26 cellular contexts compared by ENCODE assay signal in the genomic region with DNA sequence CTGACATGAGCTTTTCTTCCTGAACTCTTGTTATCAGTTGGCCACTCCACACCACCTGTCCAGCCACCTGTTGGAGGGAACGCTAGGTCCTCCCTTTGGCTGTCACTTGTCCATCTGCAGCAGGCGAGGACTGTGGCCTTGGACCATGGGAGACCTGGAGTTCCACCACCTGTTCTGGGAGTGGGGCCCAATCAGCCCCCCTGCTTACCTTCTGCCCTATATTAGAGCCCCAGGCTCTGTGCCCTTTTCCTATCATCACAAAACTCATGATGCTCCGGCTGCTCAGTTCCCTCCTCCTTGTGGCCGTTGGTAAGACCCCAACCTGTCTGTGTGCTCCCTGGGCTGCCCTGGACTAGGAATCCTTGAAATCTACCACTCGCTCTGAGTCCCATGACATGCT. TPM values are rescaled to one million over a fixed set of nuclear protein-coding genes. Genes with fewer than 3 reads are reported as not detected.
DNase-seq lines count a peak whose midpoint lies in the region; ATAC-seq and TF ChIP-seq lines count a peak whose summit lies in the region.
"Had no signal": no experiment of that assay in that cellular context is flagged by ENCODE, and none has a peak within 500 bp of the region (broad histone marks: within the 10 kb centered on the region; RNA-seq: fewer than 3 reads in every experiment).

A gene with protein sequence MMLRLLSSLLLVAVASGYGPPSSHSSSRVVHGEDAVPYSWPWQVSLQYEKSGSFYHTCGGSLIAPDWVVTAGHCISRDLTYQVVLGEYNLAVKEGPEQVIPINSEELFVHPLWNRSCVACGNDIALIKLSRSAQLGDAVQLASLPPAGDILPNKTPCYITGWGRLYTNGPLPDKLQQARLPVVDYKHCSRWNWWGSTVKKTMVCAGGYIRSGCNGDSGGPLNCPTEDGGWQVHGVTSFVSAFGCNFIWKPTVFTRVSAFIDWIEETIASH (plus strand): TSS at position 249 of the 400 bp plus-strand sequence. CDS start 18 bp downstream, at position 267.

- no peaks in the 10 kb centered on the region for H3K4me1 Mint-ChIP-seq in activated T-cell treated with anti-CD3 and anti-CD28 coated beads, Interleukin-2, amount 50 U/mL, for 72 hours (ENCODE audit: low read depth)
- H3K4me1 Mint-ChIP-seq in activated T-cell treated with anti-CD3 and anti-CD28 coated beads, Interleukin-2, amount 50 U/mL, for 4 hours (ENCODE audit: low read depth), result no peaks in the 10 kb centered on the region
- H3K4me1 Mint-ChIP-seq in T-cell (no peaks in the 10 kb centered on the region), endodermal cell (peaks cover 20% of the 10 kb centered on the region)
- H3K4me1 Mint-ChIP-seq: CD8-positive, alpha-beta memory T cell had no signal

- WGBS in endodermal cell (ENCODE audit: insufficient coverage in 1 of 2, insufficient read length in 1 of 2), 2 experiments, result 94 to 100% methylated on average over 1 to 5 of the region's 5 CpGs
- 48 to 88% (median 72%) methylated on average over 5 of the region's 5 CpGs for WGBS in stomach, 5 donors

- no peaks in the 10 kb centered on the region for H3K36me3 Mint-ChIP-seq in activated T-cell treated with anti-CD3 and anti-CD28 coated beads, Interleukin-2, amount 50 U/mL, for 72 hours (ENCODE audit: insufficient read depth in 2 of 2)
- H3K36me3 Mint-ChIP-seq in activated T-cell treated with anti-CD3 and anti-CD28 coated beads, Interleukin-2, amount 50 U/mL, for 4 hours (ENCODE audit: insufficient read depth), result no peaks in the 10 kb centered on the region
- H3K36me3 Mint-ChIP-seq in T-cell (no peaks in the 10 kb centered on the region), endodermal cell (ENCODE audit: low read depth) (no peaks in the 10 kb centered on the region)
- H3K36me3 Mint-ChIP-seq: CD8-positive, alpha-beta memory T cell had no signal

- H3K27me3 ChIP-seq in endodermal cell (ENCODE audit: control insufficient read depth, insufficient read depth, low read length, poor library complexity, severe bottlenecking), result no peaks in the 10 kb centered on the region
- H3K27me3 ChIP-seq in stomach, result no peaks in the 10 kb centered on the region

- TF ChIP-seq CTCF in endodermal cell (conservative IDR thresholded peaks at IDR 0.05), result no peak
- no peak for TF ChIP-seq CTCF in stomach (IDR thresholded peaks at IDR 0.05)

- H3K4me1 ChIP-seq in endodermal cell (ENCODE audit: control insufficient read depth, insufficient read depth, low read length) (peaks cover 2% of the 10 kb centered on the region), stomach (peaks cover 0 to 12% (median 0%) of the 10 kb centered on the region in 4 donors)

- ATAC-seq in activated T-cell treated with anti-CD3 and anti-CD28 coated beads, Interleukin-2, amount 50 U/mL, for 72 hours (replicated peaks in 1 of 2), result no peak
- ATAC-seq in activated T-cell treated with anti-CD3 and anti-CD28 coated beads, Interleukin-2, amount 50 U/mL, for 4 hours, result no peak
- ATAC-seq in T-cell (replicated peaks in 1 of 4) (no peak), HG02852 (IDR thresholded peaks at IDR 0.05; ENCODE audit: unreplicated experiment) (no peak)

- no peak within 1 kb of the TSS for H3K9ac ChIP-seq in endodermal cell (ENCODE audit: extremely low read depth, low read length, poor library complexity, severe bottlenecking)

- no peaks in the 10 kb centered on the region for H3K27me3 Mint-ChIP-seq in activated T-cell treated with anti-CD3 and anti-CD28 coated beads, Interleukin-2, amount 50 U/mL, for 72 hours (ENCODE audit: low read depth)
- no peaks in the 10 kb centered on the region for H3K27me3 Mint-ChIP-seq in activated T-cell treated with anti-CD3 and anti-CD28 coated beads, Interleukin-2, amount 50 U/mL, for 4 hours (ENCODE audit: low read depth)
- H3K27me3 Mint-ChIP-seq in T-cell (no peaks in the 10 kb centered on the region), endodermal cell (ENCODE audit: insufficient read depth) (no peaks in the 10 kb centered on the region)

- TF ChIP-seq EP300 in stomach (IDR thresholded peaks at IDR 0.05), result no peak

- intact Hi-C loops in stomach (cut with DNase I; ENCODE audit: low total_unique reads), result no loop called here

- H3K9me3 Mint-ChIP-seq in activated T-cell treated with anti-CD3 and anti-CD28 coated beads, Interleukin-2, amount 50 U/mL, for 72 hours, result no peaks in the 10 kb centered on the region
- no peaks in the 10 kb centered on the region for H3K9me3 Mint-ChIP-seq in activated T-cell treated with anti-CD3 and anti-CD28 coated beads, Interleukin-2, amount 50 U/mL, for 4 hours
- H3K9me3 Mint-ChIP-seq in T-cell (no peaks in the 10 kb centered on the region), endodermal cell (no peaks in the 10 kb centered on the region)
- H3K9me3 Mint-ChIP-seq: CD8-positive, alpha-beta memory T cell had no signal

- H3K9me3 ChIP-seq in endodermal cell (ENCODE audit: control insufficient read depth, low read length), result no peaks in the 10 kb centered on the region
- no peaks in the 10 kb centered on the region for H3K9me3 ChIP-seq in stomach

- no peak for DNase-seq in activated T-cell treated with anti-CD3 and anti-CD28 coated beads, Interleukin-2, amount 50 U/mL, for 72 hours
- no peak for DNase-seq in activated T-cell treated with anti-CD3 and anti-CD28 coated beads, Interleukin-2, amount 50 U/mL, for 4 hours
- DNase-seq in T-cell (no peak), endodermal cell (no peak), stomach (no peak), C1 segment of cervical spinal cord (lab: John Stamatoyannopoulos, UW) (no peak), superior temporal gyrus (ENCODE audit: extremely low spot score) (no peak)
- DNase-seq: 8988T; AML-193; CD8-positive, alpha-beta memory T cell; DMS79; H7; KG1; NCI-H1092 treated with DMSO at 0.1 percent for 48 hours; NCI-H1436 treated with DMSO at 0.1 percent for 48 hours; NCI-H1930; NCI-H510A treated with DMSO at 0.1 percent for 48 hours; NCI-H748 treated with DMSO at 0.1 percent for 48 hours; PC-9; RPMI8226; SHP77 had no signal

- H3K4me3 Mint-ChIP-seq in activated T-cell treated with anti-CD3 and anti-CD28 coated beads, Interleukin-2, amount 50 U/mL, for 72 hours, result no peak within 1 kb of the TSS
- no peak within 1 kb of the TSS for H3K4me3 Mint-ChIP-seq in activated T-cell treated with anti-CD3 and anti-CD28 coated beads, Interleukin-2, amount 50 U/mL, for 4 hours
- H3K4me3 Mint-ChIP-seq in T-cell (no peak within 1 kb of the TSS), endodermal cell (no peak within 1 kb of the TSS)
- H3K4me3 Mint-ChIP-seq: CD8-positive, alpha-beta memory T cell had no signal

- TF ChIP-seq POLR2A in stomach (IDR thresholded peaks at IDR 0.05), result no peak

- H3K4me3 ChIP-seq in endodermal cell (ENCODE audit: low read length) (no peak within 1 kb of the TSS), stomach (no peak within 1 kb of the TSS)
- H3K4me3 ChIP-seq: PC-9, SK-N-MC had no signal

- POLR2A ChIA-PET in T-cell (lab: Charles Lee), result no interaction called here

- H3K36me3 ChIP-seq in endodermal cell (ENCODE audit: control insufficient read depth, insufficient read depth, low read length) (no peaks in the 10 kb centered on the region), stomach (no peaks in the 10 kb centered on the region)

- H3K27ac ChIP-seq in endodermal cell (ENCODE audit: low read depth, low read length) (no peak within 1 kb of the TSS), stomach (peak within 1 kb of the TSS; percentile 20 to 56 (median 50))
- H3K27ac ChIP-seq: C4-2B, HL-60, PC-9, SK-N-MC had no signal

- H3K27ac Mint-ChIP-seq in activated T-cell treated with anti-CD3 and anti-CD28 coated beads, Interleukin-2, amount 50 U/mL, for 72 hours, result peak within 1 kb of the TSS; percentile 35
- H3K27ac Mint-ChIP-seq in T-cell, result no peak within 1 kb of the TSS
- H3K27ac Mint-ChIP-seq in endodermal cell, result peak within 1 kb of the TSS; percentile 52

- CTCF ChIA-PET in T-cell (lab: Charles Lee), result no interaction called here

RNA-seq across cellular contexts. Expression of the gene that starts here (rescaled TPM):
- not detected for total RNA-seq in activated T-cell treated with anti-CD3 and anti-CD28 coated beads, Interleukin-2, amount 50 U/mL, for 72 hours
- 1 to 10 TPM; 4.0 to 8.1 (median 6.9) TPM for total RNA-seq in activated T-cell treated with anti-CD3 and anti-CD28 coated beads, Interleukin-2, amount 50 U/mL, for 4 hours
- 10 to 100 TPM in 3 of 5 donors, not detected in 2; 11.4 to 15.6 (median 13.3) TPM for total RNA-seq in T-cell
- not detected for total RNA-seq in endodermal cell
- polyA plus RNA-seq in endodermal cell (2013, experiment 1 of 2), result not detected
- polyA plus RNA-seq in endodermal cell (2013, experiment 2 of 2), result not detected
- total RNA-seq in stomach, result 10 to 100 TPM in 1 of 5 donors, 1 to 10 TPM in 1, not detected in 3; 3.6 to 17.2 TPM
- polyA plus RNA-seq in stomach, result 10 to 100 TPM in 2 of 3 donors, 1 to 10 TPM in 1; 7.0 to 62.9 (median 53.2) TPM
- total RNA-seq: CD8-positive, alpha-beta memory T cell; H7; HT-29; PC-9 had no signal
- polyA plus RNA-seq: CD8-positive, alpha-beta memory T cell had no signal

Comparison
In these comparisons a context has a peak if more than half of its experiments do, and no peak if none do; other contexts are left out.
1. H3K27ac Mint-ChIP-seq: peak in activated T-cell treated with anti-CD3 and anti-CD28 coated beads, Interleukin-2, amount 50 U/mL, for 72 hours (single experiment) and endodermal cell (single experiment); none in T-cell (0 of 2).